Comparison of ENCODE assay signal across 16 cellular contexts in genomic region chr1:33434363-33434750, GRCh38. TPM values are rescaled to one million over a fixed set of nuclear protein-coding genes. Genes with fewer than 3 reads are reported as not detected.
DNase-seq lines count a peak whose midpoint lies in the region; ATAC-seq and TF ChIP-seq lines count a peak whose summit lies in the region.
"Had no signal": no experiment of that assay in that cellular context is flagged by ENCODE, and none has a peak within 500 bp of the region (broad histone marks: within the 10 kb centered on the region; RNA-seq: fewer than 3 reads in every experiment).

No MANE protein-coding gene starts in this region.

- peaks cover 8% of the 10 kb centered on the region for H3F3A ChIP-seq in PC-3 (ENCODE audit: low read length, unreplicated experiment)

- H3K27ac ChIP-seq in A673 (ENCODE audit: low read depth, low read length, poor library complexity, severe bottlenecking) (peak overlapping the region; percentile 65), PC-3 (ENCODE audit: low read length) (peak overlapping the region; percentile 93), parathyroid adenoma (peak overlapping the region; percentile 72), tibial artery (no peak overlapping the region)

- peak overlapping the region; percentile 0; the same call in 1 of the 2 replicates for H2AFZ ChIP-seq in PC-3 (ENCODE audit: low read length)
- H2AFZ ChIP-seq in parathyroid adenoma: no peak overlapping the region

- H3K27me3 ChIP-seq in A673 (replicated peaks; ENCODE audit: insufficient read depth, low read depth, low read length, poor library complexity) (no peaks in the 10 kb centered on the region), PC-3 (ENCODE audit: low read length) (no peaks in the 10 kb centered on the region), parathyroid adenoma (ENCODE audit: control insufficient read depth, insufficient read depth, low read length) (no peaks in the 10 kb centered on the region), tibial artery (no peaks in the 10 kb centered on the region)

- CTCF ChIA-PET in A673 (lab: Charles Lee): no interaction called here
- CTCF ChIA-PET in PC-3 (lab: Charles Lee): interaction anchor here (1.0 kb wide), 1 partner anchor 22 kb away, joined by 4 read pairs; no protein-coding TSS in a partner anchor

- no peak for ATAC-seq in PC-3
- no peak for ATAC-seq in HG02642 (IDR thresholded peaks at IDR 0.05; ENCODE audit: poor library complexity, unreplicated experiment)
- ATAC-seq: activated naive CD8-positive, alpha-beta T cell treated with anti-CD3 and anti-CD28 coated beads, Interleukin-2, amount 50 U/mL, for 24 hours; natural killer cell; stimulated activated naive CD8-positive, alpha-beta T cell treated with anti-CD3 and anti-CD28 coated beads, Interleukin-15, Interleukin-2, amounts not matched to agents 100 U/mL and 50 U/mL, for 24 hours had no signal

- TF ChIP-seq CTCF in A673 (conservative IDR thresholded peaks at IDR 0.05; ENCODE audit: low read depth, low read length) (no peak), PC-3 (conservative IDR thresholded peaks at IDR 0.05; ENCODE audit: low read depth, low read length) (no peak), epithelial cell of esophagus (IDR thresholded peaks at IDR 0.05; ENCODE audit: insufficient read depth, low read depth, low read length, missing control alignments) (no peak), parathyroid adenoma (IDR thresholded peaks at IDR 0.05) (no peak), tibial artery (IDR thresholded peaks at IDR 0.05) (no peak)

- H3K4me3 ChIP-seq in A673 (ENCODE audit: low read depth, low read length, poor library complexity, severe bottlenecking) (no peak overlapping the region), PC-3 (ENCODE audit: low read length) (no peak overlapping the region; the same call in 1 of the 2 replicates), epithelial cell of esophagus (ENCODE audit: low read length) (no peak overlapping the region), parathyroid adenoma (ENCODE audit: low read depth, low read length) (no peak overlapping the region), tibial artery (no peak overlapping the region)
- H3K4me3 ChIP-seq: A549, skin epidermis had no signal

- peak overlapping the region; percentile 66 for H3K4me2 ChIP-seq in PC-3 (ENCODE audit: low read length)
- peak overlapping the region; percentile 2 for H3K4me2 ChIP-seq in parathyroid adenoma (ENCODE audit: low read length)

- H3K9me3 ChIP-seq in A673 (ENCODE audit: low read depth, low read length, poor library complexity, severe bottlenecking): no peaks in the 10 kb centered on the region
- H3K9me3 ChIP-seq in PC-3 (ENCODE audit: low read length): no peaks in the 10 kb centered on the region
- H3K9me3 ChIP-seq in parathyroid adenoma (ENCODE audit: control insufficient read depth, low read length): no peaks in the 10 kb centered on the region
- no peaks in the 10 kb centered on the region for H3K9me3 ChIP-seq in tibial artery
- H3K9me3 ChIP-seq: A549 had no signal

- DNase-seq in A673 (ENCODE audit: low spot score) (no peak), PC-3 (peak; percentile 50), epithelial cell of esophagus (ENCODE audit: low read depth) (peak; percentile 36), SW 1271 (lab: John Stamatoyannopoulos, UW) (no peak), cortex of kidney (lab: John Stamatoyannopoulos, UW) (no peak), tibial artery (no peak)
- DNase-seq: activated CD4-positive, alpha-beta T cell treated with anti-CD3 and anti-CD28 coated beads, Interleukin-2, amount 10 ng/mL, durations not matched to agents 7 days and 5 days; activated naive CD8-positive, alpha-beta T cell treated with anti-CD3 and anti-CD28 coated beads, Interleukin-2, amount 50 U/mL, for 24 hours; natural killer cell; SHP77 treated with DMSO at 0.1 percent for 48 hours; stimulated activated CD4-positive, alpha-beta T cell treated with anti-CD3 and anti-CD28 coated beads, Interleukin-2, amount 100 ng/mL, for 48 hours; stimulated activated naive CD8-positive, alpha-beta T cell treated with anti-CD3 and anti-CD28 coated beads, Interleukin-15, Interleukin-2, amounts not matched to agents 100 U/mL and 50 U/mL, for 24 hours had no signal

- H3K9ac ChIP-seq in PC-3 (ENCODE audit: low read length) (peak overlapping the region; percentile 74), parathyroid adenoma (no peak overlapping the region)

- H3K4me1 ChIP-seq in A673 (ENCODE audit: insufficient read depth, low read length, poor library complexity, severe bottlenecking): peaks cover 61% of the 10 kb centered on the region
- peaks cover 42% of the 10 kb centered on the region for H3K4me1 ChIP-seq in PC-3 (ENCODE audit: insufficient read depth, low read length)
- peaks cover 17% of the 10 kb centered on the region for H3K4me1 ChIP-seq in parathyroid adenoma
- peaks cover 0 to 11% (median 7%) of the 10 kb centered on the region in 4 donors for H3K4me1 ChIP-seq in tibial artery

- peaks cover 11% of the 10 kb centered on the region for H3K79me2 ChIP-seq in PC-3 (ENCODE audit: low read length)
- H3K79me2 ChIP-seq in parathyroid adenoma: no peaks in the 10 kb centered on the region

- intact Hi-C loops in A673 (cut with micrococcal nuclease; ENCODE audit: unreplicated experiment): no loop called here
- intact Hi-C loops in PC-3 (cut with micrococcal nuclease): loop anchor here (1.0 to 5.0 kb wide), 3 partner anchors 22 to 177 kb away; partner anchors contain the start of genes ZNF362 and ZSCAN20
- intact Hi-C loops in tibial artery (cut with DNase I; ENCODE audit: low total_unique reads): loop anchor here (5.0 kb wide), 1 partner anchor 38 kb away; the partner anchor contains the start of gene ZSCAN20

- BruUV-seq in A673 (replicated peaks; lab: Mats Ljungman, UMichigan): no TSS peak
- no TSS peak for BruUV-seq in PC-3 (replicated peaks; lab: Mats Ljungman, UMichigan)

- H3K9me2 ChIP-seq in PC-3 (replicated peaks; ENCODE audit: low read length): no peaks in the 10 kb centered on the region

- H4K20me1 ChIP-seq in PC-3 (ENCODE audit: low read length): peaks cover 7% of the 10 kb centered on the region; the same call in 1 of the 2 replicates

- POLR2A ChIA-PET in A673 (lab: Charles Lee; ENCODE audit: low non-redundant PET): no interaction called here
- POLR2A ChIA-PET in PC-3 (lab: Charles Lee; ENCODE audit: unreplicated experiment): interaction anchor here (0.6 kb wide), 1 partner anchor 8 kb away, joined by 3 read pairs; no protein-coding TSS in a partner anchor

- no peaks in the 10 kb centered on the region for H3K36me3 ChIP-seq in A673 (ENCODE audit: insufficient read depth, low read length, poor library complexity, severe bottlenecking)
- no peaks in the 10 kb centered on the region for H3K36me3 ChIP-seq in PC-3 (ENCODE audit: low read depth, low read length)
- no peaks in the 10 kb centered on the region for H3K36me3 ChIP-seq in parathyroid adenoma (ENCODE audit: control insufficient read depth, insufficient read depth, low read length)
- no peaks in the 10 kb centered on the region for H3K36me3 ChIP-seq in tibial artery

RNA-seq across cellular contexts. Expression of gene PHC2, which starts 3.5 kb away (rescaled TPM):
- total RNA-seq in A673 (2021) (122 and 136 TPM in 2 replicates), PC-3 (2014; rRNA removed) (125 and 134 TPM in 2 replicates)

RNA-seq across cellular contexts. Expression of gene ZSCAN20, which starts 38.1 kb away (rescaled TPM):
- total RNA-seq in A673 (2021) (3.9 and 4.5 TPM in 2 replicates), PC-3 (2014; rRNA removed) (0.84 and 1.6 TPM in 2 replicates)

Comparison
In these comparisons a context has a peak if more than half of its experiments do, and no peak if none do; other contexts are left out.
1. DNase-seq: peak in PC-3 (single experiment) and epithelial cell of esophagus (single experiment); none in A673 (single experiment), SW 1271 (0 of 2), cortex of kidney (single experiment) and tibial artery (0 of 2).
2. H3K27ac ChIP-seq: peak in A673 (single experiment), PC-3 (single experiment) and parathyroid adenoma (single experiment); none in tibial artery (0 of 2).